Comparison of ENCODE assay signal across 2 cellular contexts in the genomic region with DNA sequence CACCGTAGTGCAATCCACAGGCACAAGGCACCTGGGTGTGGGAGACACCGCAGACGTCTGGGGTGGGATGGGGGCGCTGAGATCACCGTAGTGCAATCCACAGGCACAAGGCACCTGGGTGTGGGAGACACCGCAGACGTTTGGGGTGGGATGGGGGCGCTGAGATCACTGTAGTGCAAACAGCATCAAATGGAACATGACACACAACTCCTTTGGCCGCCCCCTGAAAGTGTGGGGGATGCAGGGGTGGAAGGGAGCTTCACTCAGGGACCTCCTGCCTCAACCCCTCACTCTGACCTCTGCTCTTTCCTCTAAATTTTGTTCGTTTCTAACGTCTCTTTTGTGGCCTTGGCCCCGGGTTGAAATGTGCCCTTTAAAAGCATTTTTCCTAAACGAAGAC. TPM values are rescaled to one million over a fixed set of nuclear protein-coding genes. Genes with fewer than 3 reads are reported as not detected.
"Had no signal": no experiment of that assay in that cellular context is flagged by ENCODE, and none has a peak within 500 bp of the region (broad histone marks: within the 10 kb centered on the region; RNA-seq: fewer than 3 reads in every experiment).

No MANE protein-coding gene starts in this region.

RNA-seq across cellular contexts. Expression of a gene that starts 20.3 kb away (rescaled TPM):
- total RNA-seq: osteoblast had no signal
- polyA plus RNA-seq: naive thymus-derived CD4-positive, alpha-beta T cell had no signal
